Comparison of ENCODE assay signal across 2 cellular contexts in genomic region chr1:248841702-248842395, GRCh38.
TF ChIP-seq lines count a peak whose summit lies in the region.

No MANE protein-coding gene starts in this region.

TF ChIP-seq in K562, 482 proteins besides CTCF, POLR2A, EP300 and RAD21 (continued from another document and continues in another):
- TF ChIP-seq ELK3 (CRISPR knock-in tag; IDR thresholded peaks at IDR 0.05) (no peak), MCM5 (IDR thresholded peaks at IDR 0.05; ENCODE audit: low read depth) (no peak), NRF1 (conservative IDR thresholded peaks at IDR 0.05 in 1 of 2, IDR thresholded peaks at IDR 0.05 in 1 of 2) (no peak), THRAP3 (IDR thresholded peaks at IDR 0.05; ENCODE audit: borderline replicate concordance) (no peak), ZNF398 (CRISPR knock-in tag; IDR thresholded peaks at IDR 0.05) (no peak), ADNP (tag; IDR thresholded peaks at IDR 0.05) (no peak), KDM2B (CRISPR knock-in tag; IDR thresholded peaks at IDR 0.05) (no peak), ZNF3 (CRISPR knock-in tag; IDR thresholded peaks at IDR 0.05) (no peak), RCOR1 (IDR thresholded peaks at IDR 0.05; ENCODE audit: borderline replicate concordance in 1 of 2, low read depth in 2 of 2, low read length in 2 of 2) (peak in 1 of 2 experiments; percentile 28; a peak in 1 of 4 replicates), BRF2 (IDR thresholded peaks at IDR 0.05; ENCODE audit: borderline replicate concordance, insufficient read depth, insufficient read length) (no peak), STAT6 (CRISPR knock-in tag; IDR thresholded peaks at IDR 0.05) (no peak), GATA2 (CRISPR knock-in tag; IDR thresholded peaks at IDR 0.05) (no peak), ZNF445 (CRISPR knock-in tag; IDR thresholded peaks at IDR 0.05; ENCODE audit: low read depth) (no peak), ZNF354B (CRISPR knock-in tag; IDR thresholded peaks at IDR 0.05) (no peak), ZNF277 (CRISPR knock-in tag; IDR thresholded peaks at IDR 0.05; ENCODE audit: borderline replicate concordance) (no peak)

TF ChIP-seq in HEK293T, 16 proteins besides CTCF, POLR2A, EP300 and RAD21 (continued from another document):
- no peak for TF ChIP-seq PKNOX1 (IDR thresholded peaks at IDR 0.05)
- TF ChIP-seq SP1 (IDR thresholded peaks at IDR 0.05): no peak
- no peak for TF ChIP-seq HDGF (IDR thresholded peaks at IDR 0.05; ENCODE audit: borderline replicate concordance)
